ENCODE assay signal across 1 cellular context in genomic region chr10:45672201-45673073, GRCh38.
TF ChIP-seq lines count a peak whose summit lies in the region.

Gene ZFAND4 (minus strand): TSS chr10:45672772. CDS start chr10:45663725, 9,047 bp downstream.

TF ChIP-seq in HepG2, 621 proteins besides CTCF, POLR2A, EP300 and RAD21 (continued from another document and continues in another):
- TF ChIP-seq TFDP2 (CRISPR knock-in tag; IDR thresholded peaks at IDR 0.05) (peak; percentile 64), ZNF296 (CRISPR knock-in tag; conservative IDR thresholded peaks at IDR 0.05) (0 out of 2 replicates have a peak, but pooled peaks have one; percentile 33), GPN1 (CRISPR knock-in tag; IDR thresholded peaks at IDR 0.05; ENCODE audit: borderline replicate concordance) (no peak), MYC (CRISPR knock-in tag; IDR thresholded peaks at IDR 0.05; ENCODE audit: borderline replicate concordance) (peak; percentile 48; the same call in 1 of the 2 replicates), ATF1 (CRISPR knock-in tag; IDR thresholded peaks at IDR 0.05) (peak; percentile 64), BRCA1 (CRISPR knock-in tag; IDR thresholded peaks at IDR 0.05) (peak; percentile 29; the same call in 1 of the 2 replicates), ZNF549 (CRISPR knock-in tag; IDR thresholded peaks at IDR 0.05) (no peak), ZZZ3 (CRISPR knock-in tag; IDR thresholded peaks at IDR 0.05; ENCODE audit: borderline replicate concordance) (no peak), RFX5 (IDR thresholded peaks at IDR 0.05; ENCODE audit: low read depth, low read length) (peak; percentile 99), HNRNPUL1 (IDR thresholded peaks at IDR 0.05; ENCODE audit: low read depth, low read length) (no peak), MEIS2 (CRISPR knock-in tag; IDR thresholded peaks at IDR 0.05) (no peak; the same call in 1 of the 2 replicates), ATM (IDR thresholded peaks at IDR 0.05; ENCODE audit: borderline replicate concordance) (no peak), ETS1 (CRISPR knock-in tag; IDR thresholded peaks at IDR 0.05) (no peak), ZBTB37 (CRISPR knock-in tag; IDR thresholded peaks at IDR 0.05) (0 out of 2 replicates have a peak, but pooled peaks have one; percentile 59), ZNF629 (CRISPR knock-in tag; conservative IDR thresholded peaks at IDR 0.05) (no peak), HNF4G (IDR thresholded peaks at IDR 0.05; ENCODE audit: borderline replicate concordance, low read depth, low read length) (peak; percentile 39; the same call in 1 of the 2 replicates), HNF4G (CRISPR knock-in tag; IDR thresholded peaks at IDR 0.05; ENCODE audit: borderline replicate concordance, low read depth) (no peak), ZNF777 (CRISPR knock-in tag; IDR thresholded peaks at IDR 0.05) (peak; percentile 99), ZSCAN9 (CRISPR knock-in tag; IDR thresholded peaks at IDR 0.05; ENCODE audit: borderline replicate concordance) (peak; percentile 89), SYNCRIP (IDR thresholded peaks at IDR 0.05; ENCODE audit: insufficient read depth, low read depth, low read length) (no peak), GTF3A (CRISPR knock-in tag; conservative IDR thresholded peaks at IDR 0.05) (no peak), ZFP82 (CRISPR knock-in tag; IDR thresholded peaks at IDR 0.05; ENCODE audit: borderline replicate concordance) (peak; percentile 13; the same call in 1 of the 2 replicates), ZNF180 (CRISPR knock-in tag; IDR thresholded peaks at IDR 0.05; ENCODE audit: borderline replicate concordance, low read depth) (no peak), POGZ (CRISPR knock-in tag; IDR thresholded peaks at IDR 0.05) (peak; percentile 98), ZBTB42 (CRISPR knock-in tag; IDR thresholded peaks at IDR 0.05) (no peak), ZNF605 (CRISPR knock-in tag; IDR thresholded peaks at IDR 0.05) (peak; percentile 82), PPARG (CRISPR knock-in tag; conservative IDR thresholded peaks at IDR 0.05) (no peak; the same call in 1 of the 2 replicates), ZBTB25 (CRISPR knock-in tag; IDR thresholded peaks at IDR 0.05) (peak; percentile 11; the same call in 1 of the 2 replicates), ZBTB21 (CRISPR knock-in tag; IDR thresholded peaks at IDR 0.05) (no peak), SSRP1 (CRISPR knock-in tag; IDR thresholded peaks at IDR 0.05) (no peak), ATF3 (CRISPR knock-in tag; IDR thresholded peaks at IDR 0.05) (no peak), MAX (IDR thresholded peaks at IDR 0.05) (peak; percentile 93), ZNF782 (CRISPR knock-in tag; IDR thresholded peaks at IDR 0.05; ENCODE audit: borderline replicate concordance) (no peak; the same call in 1 of the 2 replicates), ZNF441 (CRISPR knock-in tag; IDR thresholded peaks at IDR 0.05; ENCODE audit: borderline replicate concordance) (peak; percentile 76), RXRB (CRISPR knock-in tag; IDR thresholded peaks at IDR 0.05; ENCODE audit: borderline replicate concordance) (0 out of 2 replicates have a peak, but pooled peaks have one; percentile 6), ZNF329 (CRISPR knock-in tag; IDR thresholded peaks at IDR 0.05; ENCODE audit: low read depth) (no peak; the same call in 1 of the 2 replicates), SNRNP70 (IDR thresholded peaks at IDR 0.05; ENCODE audit: low read depth, low read length) (no peak), GMEB1 (CRISPR knock-in tag; IDR thresholded peaks at IDR 0.05; ENCODE audit: borderline replicate concordance) (peak; percentile 87), ZNF24 (IDR thresholded peaks at IDR 0.05) (no peak), ZNF619 (CRISPR knock-in tag; IDR thresholded peaks at IDR 0.05) (no peak; the same call in 1 of the 2 replicates), ZNF674 (CRISPR knock-in tag; IDR thresholded peaks at IDR 0.05; ENCODE audit: low read depth) (0 out of 2 replicates have a peak, but pooled peaks have one; percentile 68), ZNF350 (CRISPR knock-in tag; IDR thresholded peaks at IDR 0.05; ENCODE audit: borderline replicate concordance, low read depth) (no peak; the same call in 1 of the 2 replicates), ZNF235 (CRISPR knock-in tag; IDR thresholded peaks at IDR 0.05; ENCODE audit: borderline replicate concordance) (peak; percentile 84; the same call in 1 of the 2 replicates), PAXIP1 (CRISPR knock-in tag; conservative IDR thresholded peaks at IDR 0.05) (0 out of 2 replicates have a peak, but pooled peaks have one; percentile 20), YEATS4 (CRISPR knock-in tag; IDR thresholded peaks at IDR 0.05; ENCODE audit: borderline replicate concordance) (no peak; the same call in 1 of the 2 replicates), THRA (CRISPR knock-in tag; IDR thresholded peaks at IDR 0.05; ENCODE audit: borderline replicate concordance) (peak; percentile 58), ZKSCAN5 (CRISPR knock-in tag; IDR thresholded peaks at IDR 0.05) (no peak), FOXM1 (CRISPR knock-in tag; IDR thresholded peaks at IDR 0.05) (no peak), MXD1 (CRISPR knock-in tag; IDR thresholded peaks at IDR 0.05) (peak; percentile 70), RNF219 (CRISPR knock-in tag; IDR thresholded peaks at IDR 0.05) (no peak), MAF1 (CRISPR knock-in tag; IDR thresholded peaks at IDR 0.05; ENCODE audit: borderline replicate concordance) (no peak), BCL3 (CRISPR knock-in tag; IDR thresholded peaks at IDR 0.05) (peak; percentile 94; the same call in 1 of the 2 replicates)
